In genomic region chr1:36880155-36881070, GRCh38 we compare ENCODE assay signal across 26 cellular contexts.
DNase-seq lines count a peak whose midpoint lies in the region; ATAC-seq and TF ChIP-seq lines count a peak whose summit lies in the region.
"Had no signal": no experiment of that assay in that cellular context is flagged by ENCODE, and none has a peak within 500 bp of the region (broad histone marks: within the 10 kb centered on the region; RNA-seq: fewer than 3 reads in every experiment).

No MANE protein-coding gene starts in this region.

- H3K27ac ChIP-seq in SK-N-SH (ENCODE audit: low read depth in 2 of 2, low read length in 1 of 2) (no peak overlapping the region), lung (ENCODE audit: low read depth in 1 of 2, low read length in 1 of 2) (no peak overlapping the region), stomach (no peak overlapping the region)
- H3K27ac ChIP-seq: 22Rv1, brain microvascular endothelial cell, SJCRH30 had no signal

- intact Hi-C loops in activated T-helper 2 cell treated with anti-CD3 and anti-CD28 coated beads, Interferon-gamma antibody, Interleukin-2, Interleukin-4, amounts not matched to agents 10 μg/mL and 5 μg/mL and 100 μg/mL, durations not matched to agents 14 hours and 24 hours and 36 hours (cut with micrococcal nuclease) = no loop called here
- intact Hi-C loops in stomach (cut with DNase I; ENCODE audit: low total_unique reads) = no loop called here

- no peak overlapping the region for H3K9ac ChIP-seq in SK-N-SH

- H3K4me3 ChIP-seq in SK-N-SH (ENCODE audit: low read depth in 2 of 2, low read length in 1 of 2) = no peak overlapping the region
- H3K4me3 ChIP-seq in lung = no peak overlapping the region
- no peak overlapping the region for H3K4me3 ChIP-seq in stomach
- H3K4me3 ChIP-seq: SJCRH30 had no signal

- H3K4me1 ChIP-seq in SK-N-SH (ENCODE audit: control insufficient read depth in 1 of 2, insufficient read depth in 2 of 2, low read depth in 1 of 2, low read length in 1 of 2) (peaks cover 0 to 21% of the 10 kb centered on the region in 2 experiments; a peak in 1 of 4 replicates), lung (ENCODE audit: control insufficient read depth in 2 of 2, insufficient read depth in 2 of 2, low read length in 2 of 2) (no peaks in the 10 kb centered on the region), stomach (no peaks in the 10 kb centered on the region)
- H3K4me1 ChIP-seq: SJCRH30 had no signal

- no peak overlapping the region for H3K4me2 ChIP-seq in SK-N-SH

- peak; percentile 5 for DNase-seq in SK-N-SH
- peak; percentile 3 for DNase-seq in activated T-helper 2 cell treated with anti-CD3 and anti-CD28 coated beads, Interferon-gamma antibody, Interleukin-2, Interleukin-4, amounts not matched to agents 10 μg/mL and 5 μg/mL and 100 μg/mL, durations not matched to agents 14 hours and 24 hours and 36 hours (ENCODE audit: low spot score)
- DNase-seq in lung (ENCODE audit: low spot score) = peak; percentile 23
- peak; percentile 25 for DNase-seq in stomach
- no peak for DNase-seq in HEK293T (ENCODE audit: extremely low spot score)
- DNase-seq in epidermal melanocyte (ENCODE audit: insufficient read length, low spot score) = no peak
- DNase-seq: activated naive CD4-positive, alpha-beta T cell treated with anti-CD3 and anti-CD28 coated beads, Interleukin-2, amount 50 U/mL, for 16 hours; activated T-cell treated with anti-CD3 and anti-CD28 coated beads, Interleukin-2, amount 50 U/mL, for 72 hours; amniotic stem cell; brain microvascular endothelial cell; Calu3; DND-41; effector CD4-positive, alpha-beta T cell; Karpas-422; mesenchymal stem cell; NCI-H146; NCI-H446 treated with DMSO at 0.1 percent for 48 hours; NCI-H82; SJCRH30; small intestine; stimulated activated CD4-positive, alpha-beta T cell treated with anti-CD3 and anti-CD28 coated beads, Interleukin-2, amount 100 ng/mL, for 24 hours; T-helper 1 cell; trophoblast cell had no signal

- no peak for TF ChIP-seq RAD21 in SK-N-SH (IDR thresholded peaks at IDR 0.05; ENCODE audit: low read length)

- H3K79me2 ChIP-seq in SK-N-SH (ENCODE audit: insufficient read depth) = no peaks in the 10 kb centered on the region

- no peaks in the 10 kb centered on the region for H3K4me1 Mint-ChIP-seq in activated T-helper 2 cell treated with anti-CD3 and anti-CD28 coated beads, Interferon-gamma antibody, Interleukin-2, Interleukin-4, amounts not matched to agents 10 μg/mL and 5 μg/mL and 100 μg/mL, durations not matched to agents 14 hours and 24 hours and 36 hours (ENCODE audit: low read depth)

- no peak for TF ChIP-seq POLR2A in stomach (IDR thresholded peaks at IDR 0.05)

- TF ChIP-seq EP300 in SK-N-SH (IDR thresholded peaks at IDR 0.05; ENCODE audit: borderline replicate concordance in 1 of 2, low read depth in 1 of 2, low read length in 1 of 2) (no peak), stomach (IDR thresholded peaks at IDR 0.05) (no peak)

- TF ChIP-seq CTCF in SK-N-SH (IDR thresholded peaks at IDR 0.05) (no peak), lung (IDR thresholded peaks at IDR 0.05; ENCODE audit: control extremely low read depth, extremely low read depth) (no peak), stomach (IDR thresholded peaks at IDR 0.05) (no peak)

- H3K36me3 Mint-ChIP-seq in activated T-helper 2 cell treated with anti-CD3 and anti-CD28 coated beads, Interferon-gamma antibody, Interleukin-2, Interleukin-4, amounts not matched to agents 10 μg/mL and 5 μg/mL and 100 μg/mL, durations not matched to agents 14 hours and 24 hours and 36 hours (ENCODE audit: low read depth) = no peaks in the 10 kb centered on the region

- H3K9me3 ChIP-seq in SK-N-SH (no peaks in the 10 kb centered on the region), lung (ENCODE audit: control insufficient read depth in 2 of 2, insufficient read depth in 1 of 2, low read length in 1 of 2) (peaks cover 0 to 5% of the 10 kb centered on the region in 2 donors), stomach (no peaks in the 10 kb centered on the region)
- H3K9me3 ChIP-seq: SJCRH30 had no signal

- no peak overlapping the region for H2AFZ ChIP-seq in SK-N-SH (ENCODE audit: low read depth)

- H3F3A ChIP-seq in SK-N-SH (replicated peaks; ENCODE audit: insufficient read depth) = no peaks in the 10 kb centered on the region

- POLR2A ChIA-PET in SK-N-SH (lab: Yijun Ruan, JAX) = no interaction called here
- POLR2A ChIA-PET in HEK293T (lab: Yijun Ruan, JAX) = no interaction called here

- ATAC-seq in SK-N-SH treated with all-trans-retinoic acid at 6 μM for 48 hours (no peak), lung (ENCODE audit: insufficient read depth, low FRiP score) (no peak), GM18858 (IDR thresholded peaks at IDR 0.05; ENCODE audit: unreplicated experiment) (no peak)
- ATAC-seq: activated T-cell treated with anti-CD3 and anti-CD28 coated beads, Interleukin-2, amount 50 U/mL, for 72 hours had no signal

- CTCF ChIA-PET in SK-N-SH (lab: Yijun Ruan, JAX) = interaction anchor here (1.2 to 3.0 kb wide), 3 partner anchors 10 to 304 kb away, joined by 3 to 16 read pairs (median 9); no protein-coding TSS in a partner anchor
- CTCF ChIA-PET in HEK293T (lab: Yijun Ruan, JAX) = interaction anchor here (2.3 kb wide), 1 partner anchor 16 kb away, joined by 8 read pairs; no protein-coding TSS in a partner anchor

- no peak overlapping the region for H3K4me3 Mint-ChIP-seq in activated T-helper 2 cell treated with anti-CD3 and anti-CD28 coated beads, Interferon-gamma antibody, Interleukin-2, Interleukin-4, amounts not matched to agents 10 μg/mL and 5 μg/mL and 100 μg/mL, durations not matched to agents 14 hours and 24 hours and 36 hours (ENCODE audit: low read depth)
- H3K4me3 Mint-ChIP-seq: activated T-cell treated with anti-CD3 and anti-CD28 coated beads, Interleukin-2, amount 50 U/mL, for 72 hours had no signal

- H3K27me3 ChIP-seq in SK-N-SH (ENCODE audit: insufficient read depth) (no peaks in the 10 kb centered on the region), lung (ENCODE audit: control insufficient read depth, insufficient read depth) (no peaks in the 10 kb centered on the region), stomach (peaks cover 0 to 24% (median 10%) of the 10 kb centered on the region in 3 donors)
- H3K27me3 ChIP-seq: brain microvascular endothelial cell had no signal

- H3K27me3 Mint-ChIP-seq in activated T-helper 2 cell treated with anti-CD3 and anti-CD28 coated beads, Interferon-gamma antibody, Interleukin-2, Interleukin-4, amounts not matched to agents 10 μg/mL and 5 μg/mL and 100 μg/mL, durations not matched to agents 14 hours and 24 hours and 36 hours (ENCODE audit: low read depth) = peaks cover 3% of the 10 kb centered on the region

- H3K27ac Mint-ChIP-seq in activated T-helper 2 cell treated with anti-CD3 and anti-CD28 coated beads, Interferon-gamma antibody, Interleukin-2, Interleukin-4, amounts not matched to agents 10 μg/mL and 5 μg/mL and 100 μg/mL, durations not matched to agents 14 hours and 24 hours and 36 hours = no peak overlapping the region
- H3K27ac Mint-ChIP-seq: activated T-cell treated with anti-CD3 and anti-CD28 coated beads, Interleukin-2, amount 50 U/mL, for 72 hours had no signal

- no peaks in the 10 kb centered on the region for H4K20me1 ChIP-seq in SK-N-SH (ENCODE audit: insufficient read depth)

- no peaks in the 10 kb centered on the region for H3K36me3 ChIP-seq in SK-N-SH (replicated peaks in 1 of 2; ENCODE audit: control insufficient read depth in 1 of 2, insufficient read depth in 2 of 2, low read length in 1 of 2)
- no peaks in the 10 kb centered on the region for H3K36me3 ChIP-seq in lung (ENCODE audit: control insufficient read depth in 2 of 2, insufficient read depth in 2 of 2, low read length in 2 of 2)
- no peaks in the 10 kb centered on the region for H3K36me3 ChIP-seq in stomach
- H3K36me3 ChIP-seq: brain microvascular endothelial cell, SJCRH30 had no signal

- no peaks in the 10 kb centered on the region for H3K9me3 Mint-ChIP-seq in activated T-helper 2 cell treated with anti-CD3 and anti-CD28 coated beads, Interferon-gamma antibody, Interleukin-2, Interleukin-4, amounts not matched to agents 10 μg/mL and 5 μg/mL and 100 μg/mL, durations not matched to agents 14 hours and 24 hours and 36 hours
- H3K9me3 Mint-ChIP-seq: activated T-cell treated with anti-CD3 and anti-CD28 coated beads, Interleukin-2, amount 50 U/mL, for 72 hours had no signal

- H3K9me2 ChIP-seq in SK-N-SH = no peaks in the 10 kb centered on the region

- WGBS in SK-N-SH (ENCODE audit: low lambda C conversion rate) = 56% methylated on average over 10 of the region's 22 CpGs
- 88 to 91% methylated on average over 22 of the region's 22 CpGs for WGBS in lung, 2 donors
- 83 to 89% (median 84%) methylated on average over 20 to 22 of the region's 22 CpGs for WGBS in stomach, 5 donors

TF ChIP-seq in SK-N-SH, 30 proteins besides CTCF, POLR2A, EP300 and RAD21 (continues in another document):
- TF ChIP-seq FOXJ3 (CRISPR knock-in tag; IDR thresholded peaks at IDR 0.05) (no peak), RFX5 (IDR thresholded peaks at IDR 0.05; ENCODE audit: low read length) (no peak)

TF ChIP-seq in SK-N-SH treated with all-trans-retinoic acid at 6 μM for 48 hours, 23 proteins besides CTCF, POLR2A, EP300 and RAD21 (continues in another document):
- TF ChIP-seq ZFP30 (CRISPR knock-in tag; IDR thresholded peaks at IDR 0.05) (no peak), ZC3H10 (CRISPR knock-in tag; IDR thresholded peaks at IDR 0.05) (no peak), ZNF70 (CRISPR knock-in tag; IDR thresholded peaks at IDR 0.05) (no peak), ESRRG (CRISPR knock-in tag; IDR thresholded peaks at IDR 0.05) (no peak), TOX (CRISPR knock-in tag; IDR thresholded peaks at IDR 0.05; ENCODE audit: borderline replicate concordance) (no peak), ARNTL (CRISPR knock-in tag; IDR thresholded peaks at IDR 0.05; ENCODE audit: borderline replicate concordance, low read depth) (no peak), ZFP3 (CRISPR knock-in tag; IDR thresholded peaks at IDR 0.05) (no peak)

TF ChIP-seq in HEK293T, 16 proteins besides CTCF, POLR2A, EP300 and RAD21:
- TF ChIP-seq CTBP1 (IDR thresholded peaks at IDR 0.05; ENCODE audit: borderline replicate concordance) (no peak), ELF4 (IDR thresholded peaks at IDR 0.05) (no peak), ARNT (IDR thresholded peaks at IDR 0.05) (no peak), FOXK2 (IDR thresholded peaks at IDR 0.05) (no peak), ZNF384 (IDR thresholded peaks at IDR 0.05) (no peak), PKNOX1 (IDR thresholded peaks at IDR 0.05) (no peak), FOXA1 (IDR thresholded peaks at IDR 0.05) (no peak)

Comparison
In these comparisons a context has a peak if more than half of its experiments do, and no peak if none do; other contexts are left out.
1. DNase-seq: peak in SK-N-SH (single experiment), activated T-helper 2 cell treated with anti-CD3 and anti-CD28 coated beads, Interferon-gamma antibody, Interleukin-2, Interleukin-4, amounts not matched to agents 10 μg/mL and 5 μg/mL and 100 μg/mL, durations not matched to agents 14 hours and 24 hours and 36 hours (single experiment), lung (single experiment) and stomach (single experiment); none in HEK293T (single experiment) and epidermal melanocyte (single experiment).